In the genomic region with DNA sequence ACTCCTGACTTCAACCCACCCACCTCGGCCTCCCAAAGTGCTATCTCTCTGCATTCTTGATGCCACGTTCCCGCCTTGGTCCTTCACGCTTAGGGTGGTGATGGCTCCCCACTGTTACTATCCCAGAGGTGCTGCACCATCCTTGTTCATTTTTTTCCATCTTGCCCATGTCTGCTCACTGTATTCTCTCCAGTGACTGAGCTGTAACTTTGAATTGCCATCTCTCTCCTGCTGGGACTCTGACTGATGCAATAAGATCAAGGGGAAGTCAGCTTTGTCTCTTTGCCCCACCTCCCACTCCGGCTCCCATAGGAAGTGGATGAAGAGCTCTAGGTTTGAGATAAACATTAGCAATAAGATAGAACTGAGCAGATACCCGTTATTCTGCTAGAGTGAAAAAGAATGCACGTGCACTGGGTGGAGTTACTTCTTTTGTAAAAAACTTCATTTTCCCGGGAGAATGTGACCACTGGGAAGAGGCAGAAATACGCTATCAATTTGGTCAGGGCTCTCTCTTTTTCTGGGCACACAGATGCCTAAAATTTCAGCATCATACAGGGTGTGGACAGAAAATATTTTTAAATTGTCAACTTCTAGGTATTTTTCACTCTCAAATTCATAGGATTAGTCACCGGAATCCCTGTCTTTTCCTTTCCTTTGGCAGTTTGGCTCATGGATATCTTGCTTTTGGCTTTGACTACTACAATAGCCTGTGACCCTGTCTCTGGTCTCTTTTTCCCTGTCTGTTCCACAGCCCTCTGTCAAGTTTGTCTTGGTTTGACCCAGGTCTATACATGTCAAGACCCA, we compare ENCODE assay signal across 11 cellular contexts.
DNase-seq lines count a peak whose midpoint lies in the region; ATAC-seq and TF ChIP-seq lines count a peak whose summit lies in the region.
"Had no signal": no experiment of that assay in that cellular context is flagged by ENCODE, and none has a peak within 500 bp of the region (broad histone marks: within the 10 kb centered on the region; RNA-seq: fewer than 3 reads in every experiment).

No MANE protein-coding gene starts in this region.

- no peaks in the 10 kb centered on the region for H3K27me3 ChIP-seq in thyroid gland
- no peaks in the 10 kb centered on the region for H3K27me3 ChIP-seq in HAP-1 (ENCODE audit: low read depth)
- H3K27me3 ChIP-seq: brain microvascular endothelial cell had no signal

- H3K9ac ChIP-seq in SK-N-MC (ENCODE audit: insufficient read length), result no peak overlapping the region

- 80 to 84% methylated on average over 10 of the region's 10 CpGs for WGBS in thyroid gland, 2 donors

- H3K27ac Mint-ChIP-seq in activated CD4-positive, alpha-beta T cell treated with anti-CD3 and anti-CD28 coated beads, Interleukin-2, amount 10 ng/mL, durations not matched to agents 24 days and 14 days, result peak overlapping the region; percentile 84

- H3K36me3 ChIP-seq in SK-N-MC (ENCODE audit: insufficient read depth, low read length), result no peaks in the 10 kb centered on the region
- no peaks in the 10 kb centered on the region for H3K36me3 ChIP-seq in thyroid gland
- H3K36me3 ChIP-seq in HAP-1 (replicated peaks), result no peaks in the 10 kb centered on the region
- H3K36me3 ChIP-seq: brain microvascular endothelial cell had no signal

- TF ChIP-seq POLR2A in thyroid gland (IDR thresholded peaks at IDR 0.05), result no peak

- no peak for TF ChIP-seq CTCF in fibroblast of villous mesenchyme (IDR thresholded peaks at IDR 0.05; ENCODE audit: insufficient read depth, low read depth, low read length)
- no peak for TF ChIP-seq CTCF in thyroid gland (IDR thresholded peaks at IDR 0.05)

- H3K27me3 Mint-ChIP-seq in activated CD4-positive, alpha-beta T cell treated with anti-CD3 and anti-CD28 coated beads, Interleukin-2, amount 10 ng/mL, durations not matched to agents 24 days and 14 days, result no peaks in the 10 kb centered on the region

- DNase-seq in activated CD4-positive, alpha-beta T cell treated with anti-CD3 and anti-CD28 coated beads, Interleukin-2, amount 10 ng/mL, durations not matched to agents 24 days and 14 days, result no peak
- DNase-seq in activated CD4-positive, alpha-beta T cell treated with anti-CD3 and anti-CD28 coated beads for 4 hours, result no peak
- no peak for DNase-seq in SK-N-MC (ENCODE audit: low read depth, low spot score)
- DNase-seq in fibroblast of villous mesenchyme (ENCODE audit: low read depth), result peak; percentile 29
- DNase-seq in thyroid gland, result no peak
- DNase-seq in HAP-1 (ENCODE audit: low spot score in 2 of 2), result no peak
- DNase-seq: brain microvascular endothelial cell, glutamatergic neuron, NCI-H524 had no signal

- H3K4me1 Mint-ChIP-seq in activated CD4-positive, alpha-beta T cell treated with anti-CD3 and anti-CD28 coated beads, Interleukin-2, amount 10 ng/mL, durations not matched to agents 24 days and 14 days, result peaks cover 52% of the 10 kb centered on the region

- peaks cover 11% of the 10 kb centered on the region for H3K36me3 Mint-ChIP-seq in activated CD4-positive, alpha-beta T cell treated with anti-CD3 and anti-CD28 coated beads, Interleukin-2, amount 10 ng/mL, durations not matched to agents 24 days and 14 days (ENCODE audit: low read depth)

- H3K9me3 ChIP-seq in SK-N-MC (ENCODE audit: low read depth, low read length), result no peaks in the 10 kb centered on the region
- no peaks in the 10 kb centered on the region for H3K9me3 ChIP-seq in thyroid gland
- no peaks in the 10 kb centered on the region; the same call in 1 of the 2 replicates for H3K9me3 ChIP-seq in HAP-1

- H3K9me3 Mint-ChIP-seq in activated CD4-positive, alpha-beta T cell treated with anti-CD3 and anti-CD28 coated beads, Interleukin-2, amount 10 ng/mL, durations not matched to agents 24 days and 14 days, result peaks cover 10% of the 10 kb centered on the region

- H3K4me3 Mint-ChIP-seq in activated CD4-positive, alpha-beta T cell treated with anti-CD3 and anti-CD28 coated beads, Interleukin-2, amount 10 ng/mL, durations not matched to agents 24 days and 14 days, result peak overlapping the region; percentile 56

- H3K27ac ChIP-seq in SK-N-MC (peak overlapping the region; percentile 99), thyroid gland (peak overlapping the region; percentile 95 to 99 (median 98))
- H3K27ac ChIP-seq: brain microvascular endothelial cell had no signal

- ATAC-seq in HG02588 (IDR thresholded peaks at IDR 0.05; ENCODE audit: unreplicated experiment) (no peak), GM18861 (IDR thresholded peaks at IDR 0.05; ENCODE audit: unreplicated experiment) (no peak)

- in situ Hi-C loops in HAP-1 (cut with MboI; ENCODE audit: low sequenced_read_pairs), result no loop called here

- H3K4me1 ChIP-seq in thyroid gland (peaks cover 50 to 58% of the 10 kb centered on the region in 2 donors), HAP-1 (no peaks in the 10 kb centered on the region)

- H3K4me3 ChIP-seq in SK-N-MC (0 out of 2 replicates have a peak overlapping the region, but pooled peaks have one; percentile 44), fibroblast of villous mesenchyme (ENCODE audit: low read depth, low read length) (no peak overlapping the region), thyroid gland (replicated peaks in 1 of 3) (no peak overlapping the region), HAP-1 (no peak overlapping the region)

- intact Hi-C loops in activated CD4-positive, alpha-beta T cell treated with anti-CD3 and anti-CD28 coated beads, Interleukin-2, amount 10 ng/mL, durations not matched to agents 24 days and 14 days (cut with micrococcal nuclease), result no loop called here
- intact Hi-C loops in thyroid gland (cut with DNase I), result no loop called here
